ENCODE assay signal across 14 cellular contexts in genomic region chr2:102999958-103000357, GRCh38.
DNase-seq lines count a peak whose midpoint lies in the region; ATAC-seq and TF ChIP-seq lines count a peak whose summit lies in the region.
"Had no signal": no experiment of that assay in that cellular context is flagged by ENCODE, and none has a peak within 500 bp of the region (broad histone marks: within the 10 kb centered on the region; RNA-seq: fewer than 3 reads in every experiment).

No MANE protein-coding gene starts in this region.

- no peaks in the 10 kb centered on the region for H3K79me2 ChIP-seq in KMS-11 (ENCODE audit: insufficient read depth, low read depth)

- H3K27me3 ChIP-seq in KMS-11 (ENCODE audit: insufficient read depth, low read depth), result no peaks in the 10 kb centered on the region

- DNase-seq in RPMI8226, result peak; percentile 70
- DNase-seq in GF-D8 (lab: John Stamatoyannopoulos, UW), result no peak
- no peak for DNase-seq in AG08395 (ENCODE audit: low spot score)
- DNase-seq: ACHN; CD4-positive, alpha-beta memory T cell; DMS79; GM23248 had no signal

- peak overlapping the region; percentile 52 for H3K4me2 ChIP-seq in KMS-11

- no peaks in the 10 kb centered on the region for H3K36me3 ChIP-seq in KMS-11 (ENCODE audit: insufficient read depth)

- H2AFZ ChIP-seq in KMS-11 (ENCODE audit: low read depth), result no peak overlapping the region
- H2AFZ ChIP-seq: GM23248 had no signal

- peak overlapping the region; percentile 41; the same call in 1 of the 2 replicates for H3K27ac ChIP-seq in KMS-11
- H3K27ac ChIP-seq: C4-2B, GM23248 had no signal

- no peak for TF ChIP-seq CTCF in KMS-11 (conservative IDR thresholded peaks at IDR 0.05; ENCODE audit: low read depth, low read length)

- no peak overlapping the region for H3K4me3 ChIP-seq in KMS-11 (IDR thresholded peaks at IDR 0.05; ENCODE audit: insufficient read depth, low read depth, low read length)
- H3K4me3 ChIP-seq: GM23248 had no signal

- no peaks in the 10 kb centered on the region for H4K20me1 ChIP-seq in KMS-11 (ENCODE audit: insufficient read depth)

- peak; percentile 65 for ATAC-seq in GM18502 (IDR thresholded peaks at IDR 0.05; ENCODE audit: poor library complexity, unreplicated experiment)
- peak; percentile 58 for ATAC-seq in GM21529 (IDR thresholded peaks at IDR 0.05; ENCODE audit: unreplicated experiment)
- no peak for ATAC-seq in HG03108 (IDR thresholded peaks at IDR 0.05; ENCODE audit: unreplicated experiment)
- ATAC-seq: HCT116, HepG2 had no signal

- H3K4me1 ChIP-seq in KMS-11 (ENCODE audit: low read depth, poor library complexity, severe bottlenecking), result peaks cover 53% of the 10 kb centered on the region

- H3K9ac ChIP-seq in KMS-11, result no peak overlapping the region
- H3K9ac ChIP-seq: GM23248 had no signal
